Comparison of ENCODE assay signal across 8 cellular contexts in the genomic region with DNA sequence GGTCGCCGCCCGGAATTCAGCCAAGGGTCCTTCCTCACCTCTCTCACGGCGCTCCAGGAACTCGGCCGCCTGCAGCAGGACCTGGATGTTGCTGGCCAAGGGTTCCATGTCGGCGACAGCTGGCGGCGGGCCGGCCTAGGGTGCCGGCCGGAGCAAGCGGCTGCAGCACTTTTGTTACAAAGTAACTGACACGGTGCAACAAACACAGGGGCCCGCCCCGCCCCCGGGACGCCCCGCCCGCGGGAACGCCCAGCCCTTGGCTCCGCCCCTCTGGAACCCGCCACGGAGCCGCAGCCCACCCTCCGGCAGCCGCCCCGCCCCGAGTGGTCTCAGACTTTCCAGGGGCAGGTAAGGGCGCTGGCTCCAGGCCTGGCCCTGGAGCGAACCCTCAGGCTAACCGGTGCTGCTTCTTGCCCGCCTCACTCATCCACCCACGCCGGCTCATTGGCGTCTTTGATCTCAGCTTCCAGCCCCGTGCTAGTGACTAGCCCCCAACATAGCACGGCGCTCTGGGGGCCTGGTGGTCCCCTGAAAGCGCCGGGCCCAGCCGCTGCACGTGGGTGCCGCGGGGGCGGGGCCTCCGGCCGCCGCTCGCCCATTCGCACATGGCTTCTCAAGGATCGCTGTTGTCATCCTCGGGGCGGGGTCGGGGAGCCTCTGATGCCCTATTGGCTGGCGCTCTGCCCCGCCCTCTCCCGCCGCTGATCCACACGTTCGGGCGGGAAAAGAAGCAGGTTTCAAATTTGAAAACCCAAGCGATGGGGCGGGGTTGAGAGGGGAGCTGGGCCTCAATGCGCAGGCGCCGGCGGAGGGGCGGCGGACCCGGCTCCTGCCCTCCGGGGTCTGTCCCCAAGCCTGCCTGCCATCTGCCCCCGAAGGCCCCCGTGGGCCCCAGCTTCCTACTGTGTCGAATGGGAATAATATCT. TPM values are rescaled to one million over a fixed set of nuclear protein-coding genes. Genes with fewer than 3 reads are reported as not detected.
A peak's percentile ranks its signal among the peaks of the same experiment; 100 is the strongest.
DNase-seq lines count a peak whose midpoint lies in the region; ATAC-seq and TF ChIP-seq lines count a peak whose summit lies in the region.

Gene MXD3 (minus strand): TSS at position 176 of the 926 bp plus-strand sequence. CDS start 68 bp downstream, at position 108.

- H3K4me1 ChIP-seq in parathyroid adenoma (peaks cover 10% of the 10 kb centered on the region), tibial nerve (peaks cover 0 to 35% (median 20%) of the 10 kb centered on the region in 4 donors)

- DNase-seq in NCI-H128 (lab: John Stamatoyannopoulos, UW; ENCODE audit: unreplicated experiment) (peak; percentile 90), SKM-1 treated with dmso at 0.1 percent for 144 hours (lab: John Stamatoyannopoulos, UW; ENCODE audit: unreplicated experiment) (peak; percentile 96), Right ventricle myocardium inferior (ENCODE audit: missing footprints) (peak; percentile 98), tibial nerve (ENCODE audit: low spot score in 2 of 2) (peak; percentile 96 to 97)
- peak; percentile 96 to 99 for DNase-seq in activated naive CD4-positive, alpha-beta T cell treated with anti-CD3 and anti-CD28 coated beads, Interleukin-2, amount 50 U/mL, for 72 hours (ENCODE audit: low spot score in 2 of 2)

- no peaks in the 10 kb centered on the region for H3K9me3 Mint-ChIP-seq in activated naive CD4-positive, alpha-beta T cell treated with anti-CD3 and anti-CD28 coated beads, Interleukin-2, amount 50 U/mL, for 72 hours

- no peaks in the 10 kb centered on the region for H3K79me2 ChIP-seq in parathyroid adenoma

- H3K4me3 ChIP-seq in GM12875 (ENCODE audit: low read depth, low read length) (peak within 1 kb of the TSS; percentile 66), parathyroid adenoma (ENCODE audit: low read depth, low read length) (peak within 1 kb of the TSS; percentile 62), tibial nerve (peak within 1 kb of the TSS; percentile 28 to 67 (median 57))

- H3K27ac Mint-ChIP-seq in activated naive CD4-positive, alpha-beta T cell treated with anti-CD3 and anti-CD28 coated beads, Interleukin-2, amount 50 U/mL, for 72 hours: peak within 1 kb of the TSS; percentile 89 to 90

- H3K9me3 ChIP-seq in parathyroid adenoma (ENCODE audit: control insufficient read depth, low read length): no peaks in the 10 kb centered on the region
- no peaks in the 10 kb centered on the region for H3K9me3 ChIP-seq in tibial nerve

- peak within 1 kb of the TSS; percentile 40 for H2AFZ ChIP-seq in parathyroid adenoma

- no peak for TF ChIP-seq POLR2A in tibial nerve (IDR thresholded peaks at IDR 0.05)

- H3K27ac ChIP-seq in parathyroid adenoma (no peak within 1 kb of the TSS), tibial nerve (peak within 1 kb of the TSS in 1 of 4 donors; percentile 15)

- TF ChIP-seq CTCF in GM12875 (IDR thresholded peaks at IDR 0.05; ENCODE audit: borderline replicate concordance, insufficient read depth, low read depth, low read length) (no peak), parathyroid adenoma (IDR thresholded peaks at IDR 0.05) (no peak), tibial nerve (IDR thresholded peaks at IDR 0.05) (no peak)

- H3K36me3 ChIP-seq in parathyroid adenoma (ENCODE audit: control insufficient read depth, insufficient read depth, low read length) (no peaks in the 10 kb centered on the region), tibial nerve (peaks cover 0 to 18% (median 0%) of the 10 kb centered on the region in 3 donors)

- ATAC-seq in HG02759 (IDR thresholded peaks at IDR 0.05; ENCODE audit: unreplicated experiment) (peak; percentile 82), Right ventricle myocardium inferior (peak; percentile 92)
- peak; percentile 85 to 88 for ATAC-seq in activated naive CD4-positive, alpha-beta T cell treated with anti-CD3 and anti-CD28 coated beads, Interleukin-2, amount 50 U/mL, for 72 hours

- 0 to 1% methylated on average over 39 to 63 of the region's 78 CpGs for WGBS in tibial nerve, 2 donors

- peak in 1 of 2 donors; percentile 66 for TF ChIP-seq EP300 in tibial nerve (IDR thresholded peaks at IDR 0.05)

- intact Hi-C loops in Right ventricle myocardium inferior (cut with DNase I): no loop called here

- H3K9ac ChIP-seq in parathyroid adenoma: no peak within 1 kb of the TSS

- H3K36me3 Mint-ChIP-seq in activated naive CD4-positive, alpha-beta T cell treated with anti-CD3 and anti-CD28 coated beads, Interleukin-2, amount 50 U/mL, for 72 hours: peaks cover 14 to 15% of the 10 kb centered on the region in 2 donors

- H3K4me2 ChIP-seq in parathyroid adenoma (ENCODE audit: low read length): peak within 1 kb of the TSS; percentile 94

- H3K27me3 ChIP-seq in parathyroid adenoma (ENCODE audit: control insufficient read depth, insufficient read depth, low read length) (no peaks in the 10 kb centered on the region), tibial nerve (no peaks in the 10 kb centered on the region)

RNA-seq across cellular contexts. Expression of gene MXD3, which starts in this region (rescaled TPM):
- 10 to 100 TPM; 31.4 to 73.9 TPM for total RNA-seq in activated naive CD4-positive, alpha-beta T cell treated with anti-CD3 and anti-CD28 coated beads, Interleukin-2, amount 50 U/mL, for 72 hours
- total RNA-seq in Right ventricle myocardium inferior (2.0 TPM), tibial nerve (10 to 100 TPM in 2 of 4 donors, 1 to 10 TPM in 2; 5.2 to 33.9 (median 14.7) TPM)
